1 cellular context compared by ENCODE assay signal in the genomic region with DNA sequence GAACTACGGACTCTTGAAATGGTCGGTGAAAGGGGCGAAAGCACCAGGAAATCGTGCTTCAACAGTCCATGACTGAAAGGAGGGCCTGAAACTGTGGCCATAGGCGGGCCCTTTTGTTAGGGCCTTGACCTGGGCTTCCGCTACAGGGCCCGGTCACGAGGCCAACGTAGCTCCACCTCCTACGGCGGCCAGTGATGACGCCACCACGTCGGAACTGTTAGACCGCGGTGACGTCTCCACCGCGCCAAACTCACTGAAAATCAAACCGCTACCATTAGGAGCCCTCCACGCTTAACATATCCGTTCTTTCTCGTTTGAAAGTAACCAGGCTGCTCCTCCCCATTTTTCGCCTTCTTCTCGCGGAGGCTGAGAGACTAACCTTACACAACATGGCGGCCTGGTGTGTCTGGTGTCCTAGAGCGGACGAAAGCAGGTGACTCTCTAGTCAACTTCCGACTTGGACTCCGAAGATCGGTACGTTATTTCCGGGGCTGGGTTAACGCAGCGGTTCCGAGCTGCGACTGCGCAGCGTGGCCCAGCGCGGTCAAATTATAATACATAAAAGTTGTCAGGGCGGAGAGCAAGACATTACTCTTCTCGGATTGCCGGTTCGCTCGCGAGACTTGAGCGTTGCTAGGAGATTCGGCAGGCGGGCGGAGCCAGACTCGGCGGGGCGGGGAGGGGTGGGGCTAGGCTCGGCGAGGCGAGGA.
A peak's percentile ranks its signal among the peaks of the same experiment; 100 is the strongest.
TF ChIP-seq lines count a peak whose summit lies in the region.

No MANE protein-coding gene starts in this region.

TF ChIP-seq in HCT116, 20 proteins besides CTCF, POLR2A, EP300 and RAD21 (continued from another document):
- TF ChIP-seq YY1 (IDR thresholded peaks at IDR 0.05; ENCODE audit: extremely low read depth, insufficient replicate concordance, low read depth, low read length) (peak; percentile 96), SP1 (IDR thresholded peaks at IDR 0.05; ENCODE audit: low read depth) (peak; percentile 82), SRF (IDR thresholded peaks at IDR 0.05; ENCODE audit: low read depth) (peak; percentile 86), ZFX (IDR thresholded peaks at IDR 0.05) (peak; percentile 68), SIN3A (IDR thresholded peaks at IDR 0.05; ENCODE audit: low read depth) (peak; percentile 94), CBX3 (IDR thresholded peaks at IDR 0.05; ENCODE audit: low read depth) (peak; percentile 98), EGR1 (IDR thresholded peaks at IDR 0.05; ENCODE audit: low read depth) (0 out of 2 replicates have a peak, but pooled peaks have one; percentile 65), TCF7L2 (IDR thresholded peaks at IDR 0.05; ENCODE audit: borderline replicate concordance, extremely low read depth, insufficient read depth, insufficient read length) (peak; percentile 73), ELF1 (IDR thresholded peaks at IDR 0.05; ENCODE audit: borderline replicate concordance, low read depth) (peak; percentile 83), CEBPB (IDR thresholded peaks at IDR 0.05; ENCODE audit: low read depth) (peak; percentile 33; the same call in 1 of the 2 replicates)
- TF ChIP-seq, protein P1, sequence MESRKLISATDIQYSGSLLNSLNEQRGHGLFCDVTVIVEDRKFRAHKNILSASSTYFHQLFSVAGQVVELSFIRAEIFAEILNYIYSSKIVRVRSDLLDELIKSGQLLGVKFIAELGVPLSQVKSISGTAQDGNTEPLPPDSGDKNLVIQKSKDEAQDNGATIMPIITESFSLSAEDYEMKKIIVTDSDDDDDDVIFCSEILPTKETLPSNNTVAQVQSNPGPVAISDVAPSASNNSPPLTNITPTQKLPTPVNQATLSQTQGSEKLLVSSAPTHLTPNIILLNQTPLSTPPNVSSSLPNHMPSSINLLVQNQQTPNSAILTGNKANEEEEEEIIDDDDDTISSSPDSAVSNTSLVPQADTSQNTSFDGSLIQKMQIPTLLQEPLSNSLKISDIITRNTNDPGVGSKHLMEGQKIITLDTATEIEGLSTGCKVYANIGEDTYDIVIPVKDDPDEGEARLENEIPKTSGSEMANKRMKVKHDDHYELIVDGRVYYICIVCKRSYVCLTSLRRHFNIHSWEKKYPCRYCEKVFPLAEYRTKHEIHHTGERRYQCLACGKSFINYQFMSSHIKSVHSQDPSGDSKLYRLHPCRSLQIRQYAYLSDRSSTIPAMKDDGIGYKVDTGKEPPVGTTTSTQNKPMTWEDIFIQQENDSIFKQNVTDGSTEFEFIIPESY (IDR thresholded peaks at IDR 0.05; ENCODE audit: extremely low read depth, insufficient replicate concordance, low read length), result peak; percentile 88
